ENCODE assay signal across 8 cellular contexts in genomic region chr14:28765169-28765906, GRCh38. TPM values are rescaled to one million over a fixed set of nuclear protein-coding genes. Genes with fewer than 3 reads are reported as not detected.
DNase-seq lines count a peak whose midpoint lies in the region; ATAC-seq and TF ChIP-seq lines count a peak whose summit lies in the region.

No MANE protein-coding gene starts in this region.

- H3K27me3 ChIP-seq in CD8-positive, alpha-beta memory T cell (ENCODE audit: insufficient read depth, low read length, poor library complexity, severe bottlenecking) = peaks cover 11% of the 10 kb centered on the region
- H3K27me3 ChIP-seq in HAP-1 (ENCODE audit: low read depth) = no peaks in the 10 kb centered on the region

- in situ Hi-C loops in HAP-1 (cut with MboI; ENCODE audit: low sequenced_read_pairs) = loop anchor here (25.0 kb wide), 3 partner anchors 1247 to 1672 kb away; no protein-coding TSS in a partner anchor

- POLR2A ChIA-PET in CD8-positive, alpha-beta memory T cell (lab: Charles Lee) = no interaction called here

- H3K27ac Mint-ChIP-seq in CD8-positive, alpha-beta memory T cell = no peak overlapping the region
- no peak overlapping the region for H3K27ac Mint-ChIP-seq in nephron

- H3K9me3 ChIP-seq in CD8-positive, alpha-beta memory T cell (ENCODE audit: low read length) = no peaks in the 10 kb centered on the region
- H3K9me3 ChIP-seq in HAP-1 = no peaks in the 10 kb centered on the region

- DNase-seq in CD8-positive, alpha-beta memory T cell = no peak
- DNase-seq in HAP-1 (ENCODE audit: low spot score in 2 of 2) (peak in 1 of 2 experiments; percentile 36), choroid plexus epithelial cell (ENCODE audit: low read depth) (no peak), SW 1271 (lab: John Stamatoyannopoulos, UW) (no peak), NCI-H128 (lab: John Stamatoyannopoulos, UW; ENCODE audit: unreplicated experiment) (no peak), 8988T (no peak)

- no peak overlapping the region for H3K4me3 ChIP-seq in CD8-positive, alpha-beta memory T cell (ENCODE audit: low read length)
- H3K4me3 ChIP-seq in HAP-1 (peak overlapping the region; percentile 53), choroid plexus epithelial cell (ENCODE audit: low read depth, low read length) (peak overlapping the region; percentile 4)

- peak overlapping the region; percentile 59 for H3K27ac ChIP-seq in CD8-positive, alpha-beta memory T cell (ENCODE audit: low read depth, low read length)

- H3K36me3 ChIP-seq in CD8-positive, alpha-beta memory T cell (ENCODE audit: insufficient read depth, low read length) = no peaks in the 10 kb centered on the region
- H3K36me3 ChIP-seq in HAP-1 (replicated peaks) = no peaks in the 10 kb centered on the region; the same call in none of the 2 replicates

- H3K4me1 ChIP-seq in CD8-positive, alpha-beta memory T cell (ENCODE audit: insufficient read depth, low read length) = no peaks in the 10 kb centered on the region
- H3K4me1 ChIP-seq in HAP-1 = peaks cover 16% of the 10 kb centered on the region

- TF ChIP-seq CTCF in choroid plexus epithelial cell (conservative IDR thresholded peaks at IDR 0.05; ENCODE audit: low read depth, low read length) (no peak), nephron (IDR thresholded peaks at IDR 0.05; ENCODE audit: unreplicated experiment in 3 of 3) (no peak)

- peaks cover 0 to 2% (median 0%) of the 10 kb centered on the region in 3 donors for H3K36me3 Mint-ChIP-seq in CD8-positive, alpha-beta memory T cell
- no peaks in the 10 kb centered on the region for H3K36me3 Mint-ChIP-seq in nephron (ENCODE audit: low read depth)

- H3K9me3 Mint-ChIP-seq in CD8-positive, alpha-beta memory T cell = peaks cover 4 to 44% (median 22%) of the 10 kb centered on the region in 5 donors
- peaks cover 6% of the 10 kb centered on the region for H3K9me3 Mint-ChIP-seq in nephron

- H3K27me3 Mint-ChIP-seq in CD8-positive, alpha-beta memory T cell = peaks cover 44 to 60% of the 10 kb centered on the region in 2 donors
- H3K27me3 Mint-ChIP-seq in nephron (ENCODE audit: low read depth) = peaks cover 100% of the 10 kb centered on the region

- peak overlapping the region in 2 of 7 donors; percentile 28 to 32 for H3K4me3 Mint-ChIP-seq in CD8-positive, alpha-beta memory T cell
- H3K4me3 Mint-ChIP-seq in nephron = peak overlapping the region; percentile 55 to 77 (median 66)

- peaks cover 0 to 15% (median 4%) of the 10 kb centered on the region in 3 donors for H3K4me1 Mint-ChIP-seq in CD8-positive, alpha-beta memory T cell
- peaks cover 11% of the 10 kb centered on the region for H3K4me1 Mint-ChIP-seq in nephron

- CTCF ChIA-PET in CD8-positive, alpha-beta memory T cell (lab: Charles Lee) = no interaction called here

- ATAC-seq in HG02970 (IDR thresholded peaks at IDR 0.05; ENCODE audit: low FRiP score, unreplicated experiment) = no peak

RNA-seq across cellular contexts. Expression of gene FOXG1, which starts 1.2 kb away (rescaled TPM):
- not detected for total RNA-seq in CD8-positive, alpha-beta memory T cell
- polyA plus RNA-seq in CD8-positive, alpha-beta memory T cell = not detected
